Comparison of ENCODE assay signal across 2 cellular contexts in the genomic region with DNA sequence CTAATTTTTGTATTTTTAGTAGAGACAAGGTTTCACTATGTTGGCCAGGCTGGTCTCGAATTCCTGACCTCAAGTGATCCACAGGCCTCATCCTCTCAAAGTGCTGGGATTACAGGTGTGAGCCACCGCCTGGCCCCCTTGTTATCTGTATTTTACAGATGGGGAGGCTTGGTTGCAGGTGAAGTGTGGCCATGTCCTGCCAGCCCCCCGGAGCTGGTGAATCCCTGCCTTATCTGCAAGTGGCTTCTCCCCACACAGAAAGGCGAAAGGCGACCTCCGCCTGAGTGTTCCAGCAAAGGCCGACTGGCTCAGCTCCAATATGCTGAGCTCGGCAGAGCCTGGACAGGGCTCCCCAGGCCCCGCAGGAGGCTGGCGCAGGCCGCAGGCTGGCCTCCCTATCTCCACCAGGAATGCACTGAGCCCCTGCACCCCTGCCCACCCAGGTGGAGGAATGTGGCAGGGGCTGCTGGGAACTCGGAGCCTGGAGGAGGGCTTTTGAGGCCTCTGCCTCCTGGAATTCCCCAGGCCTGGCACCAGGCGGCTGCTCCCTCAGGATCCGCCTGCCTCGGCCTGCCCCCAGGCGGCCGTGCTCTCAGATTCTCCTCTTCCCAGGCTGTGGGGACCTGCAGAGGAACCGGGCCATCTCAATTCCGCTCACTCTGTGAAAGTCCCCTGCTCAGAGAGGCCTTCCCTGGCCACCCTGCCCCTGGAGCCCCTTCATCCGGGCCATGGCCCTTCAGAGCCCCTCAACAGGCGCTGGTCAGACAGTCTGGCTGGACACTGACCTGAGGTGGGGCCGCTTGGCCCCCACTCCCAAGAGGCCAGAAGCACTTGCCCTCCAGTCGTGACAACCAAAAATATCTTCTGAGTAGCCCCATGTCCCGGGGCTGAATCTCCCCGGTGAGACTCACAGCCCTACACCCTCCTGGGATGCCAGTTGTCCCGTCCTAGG.
A peak's percentile ranks its signal among the peaks of the same experiment; 100 is the strongest.
TF ChIP-seq lines count a peak whose summit lies in the region.

No MANE protein-coding gene starts in this region.

TF ChIP-seq in H1, 55 proteins besides CTCF, POLR2A, EP300 and RAD21 (continues in another document):
- TF ChIP-seq KDM1A (IDR thresholded peaks at IDR 0.05; ENCODE audit: borderline replicate concordance, low read length) (no peak), SP1 (IDR thresholded peaks at IDR 0.05; ENCODE audit: low read depth, low read length) (peak; percentile 69), SIN3A (conservative IDR thresholded peaks at IDR 0.05 in 1 of 2, IDR thresholded peaks at IDR 0.05 in 1 of 2; ENCODE audit: low read depth in 1 of 2, low read length in 2 of 2) (0 out of 4 replicates have a peak, but pooled peaks have one; percentile 22 to 54), GABPA (IDR thresholded peaks at IDR 0.05; ENCODE audit: borderline replicate concordance, insufficient read depth, low read length) (peak; percentile 73; the same call in 1 of the 2 replicates), ZNF274 (IDR thresholded peaks at IDR 0.05; ENCODE audit: borderline replicate concordance, extremely low read depth, low read length) (no peak), RFX5 (IDR thresholded peaks at IDR 0.05; ENCODE audit: borderline replicate concordance, low read depth, low read length) (no peak), GTF2F1 (IDR thresholded peaks at IDR 0.05; ENCODE audit: borderline replicate concordance, low read depth, low read length) (no peak), CREB1 (IDR thresholded peaks at IDR 0.05) (no peak), EZH2 (IDR thresholded peaks at IDR 0.05; ENCODE audit: low read depth, low read length, severe bottlenecking) (no peak), POU5F1 (IDR thresholded peaks at IDR 0.05; ENCODE audit: low read depth, low read length) (no peak), PHF8 (conservative IDR thresholded peaks at IDR 0.05; ENCODE audit: low read depth, low read length) (no peak), POLR2AphosphoS5 (IDR thresholded peaks at IDR 0.05; ENCODE audit: low read depth, low read length) (no peak), RNF2 (IDR thresholded peaks at IDR 0.05; ENCODE audit: borderline replicate concordance, low read depth, low read length, missing control alignments, poor library complexity, severe bottlenecking) (no peak), CEBPB (IDR thresholded peaks at IDR 0.05; ENCODE audit: low read depth, low read length) (no peak), SIX5 (IDR thresholded peaks at IDR 0.05; ENCODE audit: low read depth, low read length) (no peak), HDAC2 (IDR thresholded peaks at IDR 0.05; ENCODE audit: borderline replicate concordance in 1 of 2, low read depth in 2 of 2, low read length in 2 of 2) (no peak; a peak in 1 of 4 replicates), CHD1 (IDR thresholded peaks at IDR 0.05; ENCODE audit: low read depth, low read length) (no peak), CBX5 (IDR thresholded peaks at IDR 0.05; ENCODE audit: low read depth, low read length) (no peak), BCL11A (IDR thresholded peaks at IDR 0.05; ENCODE audit: low read depth in 2 of 2, low read length in 2 of 2) (no peak), BACH1 (IDR thresholded peaks at IDR 0.05; ENCODE audit: low read length) (0 out of 2 replicates have a peak, but pooled peaks have one; percentile 12), YY1 (IDR thresholded peaks at IDR 0.05; ENCODE audit: low read depth, low read length) (peak; percentile 57; the same call in 1 of the 2 replicates), NRF1 (IDR thresholded peaks at IDR 0.05; ENCODE audit: low read depth, low read length) (no peak), FOSL1 (IDR thresholded peaks at IDR 0.05; ENCODE audit: insufficient read depth, low read depth, low read length) (no peak), SP2 (IDR thresholded peaks at IDR 0.05; ENCODE audit: low read length) (no peak)
- TF ChIP-seq, protein P1, sequence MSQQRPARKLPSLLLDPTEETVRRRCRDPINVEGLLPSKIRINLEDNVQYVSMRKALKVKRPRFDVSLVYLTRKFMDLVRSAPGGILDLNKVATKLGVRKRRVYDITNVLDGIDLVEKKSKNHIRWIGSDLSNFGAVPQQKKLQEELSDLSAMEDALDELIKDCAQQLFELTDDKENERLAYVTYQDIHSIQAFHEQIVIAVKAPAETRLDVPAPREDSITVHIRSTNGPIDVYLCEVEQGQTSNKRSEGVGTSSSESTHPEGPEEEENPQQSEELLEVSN (IDR thresholded peaks at IDR 0.05) = 0 out of 2 replicates have a peak, but pooled peaks have one; percentile 20
- TF ChIP-seq, protein P2, sequence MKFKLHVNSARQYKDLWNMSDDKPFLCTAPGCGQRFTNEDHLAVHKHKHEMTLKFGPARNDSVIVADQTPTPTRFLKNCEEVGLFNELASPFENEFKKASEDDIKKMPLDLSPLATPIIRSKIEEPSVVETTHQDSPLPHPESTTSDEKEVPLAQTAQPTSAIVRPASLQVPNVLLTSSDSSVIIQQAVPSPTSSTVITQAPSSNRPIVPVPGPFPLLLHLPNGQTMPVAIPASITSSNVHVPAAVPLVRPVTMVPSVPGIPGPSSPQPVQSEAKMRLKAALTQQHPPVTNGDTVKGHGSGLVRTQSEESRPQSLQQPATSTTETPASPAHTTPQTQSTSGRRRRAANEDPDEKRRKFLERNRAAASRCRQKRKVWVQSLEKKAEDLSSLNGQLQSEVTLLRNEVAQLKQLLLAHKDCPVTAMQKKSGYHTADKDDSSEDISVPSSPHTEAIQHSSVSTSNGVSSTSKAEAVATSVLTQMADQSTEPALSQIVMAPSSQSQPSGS (IDR thresholded peaks at IDR 0.05; ENCODE audit: low read length) = peak; percentile 37; the same call in 1 of the 2 replicates
- TF ChIP-seq, protein P3, sequence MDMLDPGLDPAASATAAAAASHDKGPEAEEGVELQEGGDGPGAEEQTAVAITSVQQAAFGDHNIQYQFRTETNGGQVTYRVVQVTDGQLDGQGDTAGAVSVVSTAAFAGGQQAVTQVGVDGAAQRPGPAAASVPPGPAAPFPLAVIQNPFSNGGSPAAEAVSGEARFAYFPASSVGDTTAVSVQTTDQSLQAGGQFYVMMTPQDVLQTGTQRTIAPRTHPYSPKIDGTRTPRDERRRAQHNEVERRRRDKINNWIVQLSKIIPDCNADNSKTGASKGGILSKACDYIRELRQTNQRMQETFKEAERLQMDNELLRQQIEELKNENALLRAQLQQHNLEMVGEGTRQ (IDR thresholded peaks at IDR 0.05; ENCODE audit: low read length) = no peak

TF ChIP-seq in liver, 16 proteins besides CTCF, POLR2A, EP300 and RAD21:
- TF ChIP-seq, protein P4, sequence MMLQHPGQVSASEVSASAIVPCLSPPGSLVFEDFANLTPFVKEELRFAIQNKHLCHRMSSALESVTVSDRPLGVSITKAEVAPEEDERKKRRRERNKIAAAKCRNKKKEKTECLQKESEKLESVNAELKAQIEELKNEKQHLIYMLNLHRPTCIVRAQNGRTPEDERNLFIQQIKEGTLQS (IDR thresholded peaks at IDR 0.05) = no peak
- TF ChIP-seq RXRA (IDR thresholded peaks at IDR 0.05) = peak; percentile 30 to 45
